14 cellular contexts compared by ENCODE assay signal in genomic region chr13:109938255-109938936, GRCh38.
DNase-seq lines count a peak whose midpoint lies in the region; ATAC-seq and TF ChIP-seq lines count a peak whose summit lies in the region.
"Had no signal": no experiment of that assay in that cellular context is flagged by ENCODE, and none has a peak within 500 bp of the region (broad histone marks: within the 10 kb centered on the region; RNA-seq: fewer than 3 reads in every experiment).

No MANE protein-coding gene starts in this region.

- no peak for TF ChIP-seq RAD21 in IMR-90 (IDR thresholded peaks at IDR 0.05; ENCODE audit: low read length)

- dilution Hi-C loops in IMR-90 (cut with HindIII; ENCODE audit: low sequenced_read_pairs, unreplicated experiment) (no loop called here), mammary epithelial cell (cut with HindIII; ENCODE audit: low sequenced_read_pairs) (no loop called here)

- TF ChIP-seq CTCF in IMR-90 (conservative IDR thresholded peaks at IDR 0.05; ENCODE audit: low read depth, low read length) (no peak), mammary epithelial cell (conservative IDR thresholded peaks at IDR 0.05 in 1 of 2, IDR thresholded peaks at IDR 0.05 in 1 of 2; ENCODE audit: extremely low read depth in 1 of 2, insufficient read depth in 1 of 2, low read depth in 1 of 2, low read length in 2 of 2) (no peak)

- H3K4me1 ChIP-seq in IMR-90 (ENCODE audit: control insufficient read depth, insufficient read depth, low read length) (peaks cover 6% of the 10 kb centered on the region), mammary epithelial cell (ENCODE audit: insufficient read depth, low read length) (peaks cover 5% of the 10 kb centered on the region)
- no peaks in the 10 kb centered on the region for H3K4me1 ChIP-seq in naive thymus-derived CD4-positive, alpha-beta T cell (ENCODE audit: control insufficient read depth in 2 of 2, insufficient read depth in 2 of 2, low read length in 2 of 2)

- H3K23ac ChIP-seq in IMR-90 (ENCODE audit: low read depth, low read length), result no peak overlapping the region

- no peak overlapping the region for H3K14ac ChIP-seq in IMR-90 (replicated peaks; ENCODE audit: low read depth, low read length)

- no peak overlapping the region for H2AK9ac ChIP-seq in IMR-90 (replicated peaks; ENCODE audit: low read depth, low read length, poor library complexity)

- peaks cover 0 to 24% (median 4%) of the 10 kb centered on the region in 5 donors for H3K27me3 Mint-ChIP-seq in naive thymus-derived CD4-positive, alpha-beta T cell
- H3K27me3 Mint-ChIP-seq: activated B cell treated with CpG ODN at 0.5 μM for 24 hours; CD4-positive, CD25-positive, alpha-beta regulatory T cell had no signal

- H3K9ac ChIP-seq in IMR-90 (ENCODE audit: low read depth, low read length) (no peak overlapping the region), mammary epithelial cell (ENCODE audit: insufficient read depth, low read length) (no peak overlapping the region)

- H2AFZ ChIP-seq in IMR-90 (replicated peaks; ENCODE audit: low read length, poor library complexity) (no peak overlapping the region), mammary epithelial cell (ENCODE audit: low read depth, low read length) (peak overlapping the region; percentile 1)

- H3K9me1 ChIP-seq in IMR-90 (ENCODE audit: insufficient read depth, low read length), result no peaks in the 10 kb centered on the region

- H3K79me2 ChIP-seq in mammary epithelial cell (ENCODE audit: insufficient read depth, low read length), result no peaks in the 10 kb centered on the region

- ATAC-seq in IMR-90 (ENCODE audit: low read depth), result peak; percentile 56
- no peak for ATAC-seq in naive thymus-derived CD4-positive, alpha-beta T cell
- ATAC-seq in HG03342 (IDR thresholded peaks at IDR 0.05; ENCODE audit: unreplicated experiment), result no peak
- ATAC-seq in GM21447 (IDR thresholded peaks at IDR 0.05; ENCODE audit: unreplicated experiment), result no peak

- intact Hi-C loops in IMR-90 (cut with micrococcal nuclease) (no loop called here), mammary epithelial cell (cut with micrococcal nuclease) (no loop called here)
- intact Hi-C loops in naive thymus-derived CD4-positive, alpha-beta T cell (cut with micrococcal nuclease), result no loop called here

- no peak overlapping the region for H3K27ac Mint-ChIP-seq in naive thymus-derived CD4-positive, alpha-beta T cell
- H3K27ac Mint-ChIP-seq: activated B cell treated with CpG ODN at 0.5 μM for 24 hours; CD4-positive, CD25-positive, alpha-beta regulatory T cell had no signal

- H3K79me1 ChIP-seq in IMR-90 (ENCODE audit: low read depth in 1 of 2, low read length in 2 of 2), result no peaks in the 10 kb centered on the region

- H2BK5ac ChIP-seq in IMR-90 (ENCODE audit: low read depth, low read length, poor library complexity, severe bottlenecking), result no peak overlapping the region

- CTCF ChIA-PET in IMR-90 (lab: Yijun Ruan, JAX) (no interaction called here), mammary epithelial cell (lab: Charles Lee; ENCODE audit: low non-redundant PET) (no interaction called here)
- CTCF ChIA-PET in naive thymus-derived CD4-positive, alpha-beta T cell (lab: Charles Lee), result no interaction called here

- H3K9me3 Mint-ChIP-seq in naive thymus-derived CD4-positive, alpha-beta T cell, result peaks cover 0 to 11% (median 2%) of the 10 kb centered on the region in 11 donors

- H3K4ac ChIP-seq in IMR-90 (ENCODE audit: low read depth, low read length), result no peak overlapping the region

- no peak overlapping the region for H3K4me2 ChIP-seq in IMR-90 (ENCODE audit: low read depth, low read length)
- no peak overlapping the region for H3K4me2 ChIP-seq in mammary epithelial cell (ENCODE audit: insufficient read depth, low read depth, low read length)

- POLR2A ChIA-PET in IMR-90 (lab: Charles Lee; ENCODE audit: unreplicated experiment), result no interaction called here
- POLR2A ChIA-PET in naive thymus-derived CD4-positive, alpha-beta T cell (lab: Charles Lee), result no interaction called here

- H2BK20ac ChIP-seq in IMR-90 (ENCODE audit: low read depth, low read length), result no peak overlapping the region

- H3K36me3 Mint-ChIP-seq in naive thymus-derived CD4-positive, alpha-beta T cell, result no peaks in the 10 kb centered on the region
- H3K36me3 Mint-ChIP-seq: CD4-positive, CD25-positive, alpha-beta regulatory T cell had no signal

- no peak overlapping the region for H2AK5ac ChIP-seq in IMR-90 (ENCODE audit: low read depth, low read length)

- DNase-seq in AG08395 (ENCODE audit: low spot score) (peak; percentile 25), IMR-90 (peak; percentile 93), mammary epithelial cell (peak; percentile 75), kidney glomerular epithelial cell (lab: John Stamatoyannopoulos, UW) (peak; percentile 30), HPDE6-E6E7 (ENCODE audit: extremely low spot score) (no peak)
- DNase-seq in naive thymus-derived CD4-positive, alpha-beta T cell, result no peak
- DNase-seq: activated B cell treated with CpG ODN at 0.5 μM for 24 hours; activated T-cell treated with anti-CD3 and anti-CD28 coated beads for 4 hours; CD4-positive, CD25-positive, alpha-beta regulatory T cell; NCI-H82; retina had no signal

- no peak overlapping the region for H3K4me3 Mint-ChIP-seq in naive thymus-derived CD4-positive, alpha-beta T cell
- H3K4me3 Mint-ChIP-seq: activated B cell treated with CpG ODN at 0.5 μM for 24 hours; CD4-positive, CD25-positive, alpha-beta regulatory T cell had no signal

- H3K27me3 ChIP-seq in IMR-90 (ENCODE audit: control insufficient read depth, insufficient read depth, low read length) (no peaks in the 10 kb centered on the region), mammary epithelial cell (ENCODE audit: insufficient read depth, low read length) (no peaks in the 10 kb centered on the region)
- H3K27me3 ChIP-seq in naive thymus-derived CD4-positive, alpha-beta T cell (ENCODE audit: control insufficient read depth in 2 of 2, insufficient read depth in 2 of 2, low read length in 2 of 2), result no peaks in the 10 kb centered on the region

- BruUV-seq in IMR-90 (replicated peaks; lab: Mats Ljungman, UMichigan), result no TSS peak
- BruUV-seq in mammary epithelial cell (replicated peaks; lab: Mats Ljungman, UMichigan), result no TSS peak

- H3K27ac ChIP-seq in IMR-90 (ENCODE audit: insufficient read depth, low read length) (no peak overlapping the region), mammary epithelial cell (ENCODE audit: insufficient read depth, low read depth, low read length) (no peak overlapping the region)
- H3K27ac ChIP-seq in naive thymus-derived CD4-positive, alpha-beta T cell (ENCODE audit: low read depth, low read length), result no peak overlapping the region
- H3K27ac ChIP-seq: SK-N-MC had no signal

- no peak overlapping the region for H2BK120ac ChIP-seq in IMR-90 (ENCODE audit: low read depth, low read length)

- no peaks in the 10 kb centered on the region for H3K36me3 ChIP-seq in IMR-90 (ENCODE audit: control insufficient read depth, insufficient read depth, low read length)
- H3K36me3 ChIP-seq in mammary epithelial cell (ENCODE audit: insufficient read depth, low read length), result no peaks in the 10 kb centered on the region
- no peaks in the 10 kb centered on the region for H3K36me3 ChIP-seq in naive thymus-derived CD4-positive, alpha-beta T cell (ENCODE audit: control insufficient read depth in 2 of 3, insufficient read depth in 3 of 3, low read length in 3 of 3)

- in situ Hi-C loops in IMR-90 (cut with MboI; ENCODE audit: low sequenced_read_pairs) (no loop called here), mammary epithelial cell (cut with MboI; ENCODE audit: low sequenced_read_pairs in 2 of 2) (no loop called here)

- no peak overlapping the region for H4K91ac ChIP-seq in IMR-90 (ENCODE audit: insufficient read depth, low read depth, low read length)

- no peak overlapping the region for H4K5ac ChIP-seq in IMR-90 (ENCODE audit: low read depth, low read length)

- H4K8ac ChIP-seq in IMR-90 (ENCODE audit: low read depth in 2 of 2, low read length in 2 of 2), result no peak overlapping the region

- H3K4me3 ChIP-seq in IMR-90 (ENCODE audit: insufficient read depth, low read depth, low read length) (no peak overlapping the region), mammary epithelial cell (replicated peaks in 1 of 3; ENCODE audit: insufficient read depth in 1 of 3, low read depth in 2 of 3, low read length in 3 of 3) (no peak overlapping the region)
- H3K4me3 ChIP-seq in naive thymus-derived CD4-positive, alpha-beta T cell (ENCODE audit: low read length), result no peak overlapping the region
- H3K4me3 ChIP-seq: SK-N-MC had no signal

- H3K4me1 Mint-ChIP-seq in naive thymus-derived CD4-positive, alpha-beta T cell, result no peaks in the 10 kb centered on the region
- H3K4me1 Mint-ChIP-seq: activated B cell treated with CpG ODN at 0.5 μM for 24 hours; CD4-positive, CD25-positive, alpha-beta regulatory T cell had no signal

- H3K9me3 ChIP-seq in IMR-90 (ENCODE audit: control insufficient read depth, insufficient read depth, low read length) (no peaks in the 10 kb centered on the region), mammary epithelial cell (replicated peaks; ENCODE audit: insufficient read depth, low read length) (peaks cover 8% of the 10 kb centered on the region)
- no peaks in the 10 kb centered on the region for H3K9me3 ChIP-seq in naive thymus-derived CD4-positive, alpha-beta T cell (ENCODE audit: control insufficient read depth in 2 of 3, low read length in 3 of 3)

- TF ChIP-seq POLR2A in IMR-90 (IDR thresholded peaks at IDR 0.05; ENCODE audit: low read depth, low read length), result no peak

- WGBS in IMR-90 (ENCODE audit: extremely low coverage in 2 of 2, insufficient read length in 1 of 2), 2 experiments, result no CpG with 5 or more reads among the region's 10 CpGs
- 92% methylated on average over 9 of the region's 10 CpGs for WGBS in mammary epithelial cell (ENCODE audit: low coverage, missing lambda C conversion rate)

- H3K18ac ChIP-seq in IMR-90 (ENCODE audit: low read depth, low read length), result peak overlapping the region; percentile 43; the same call in 1 of the 2 replicates

- no peak overlapping the region for H2BK15ac ChIP-seq in IMR-90 (ENCODE audit: low read depth, low read length)

- H3K56ac ChIP-seq in IMR-90 (ENCODE audit: extremely low read depth, insufficient read depth, low read length), result no peak overlapping the region

- H4K20me1 ChIP-seq in IMR-90 (ENCODE audit: insufficient read depth, low read length) (no peaks in the 10 kb centered on the region), mammary epithelial cell (ENCODE audit: insufficient read depth, low read length) (no peaks in the 10 kb centered on the region)

TF ChIP-seq in IMR-90, 13 proteins besides CTCF, POLR2A, EP300 and RAD21:
- TF ChIP-seq CEBPB (IDR thresholded peaks at IDR 0.05; ENCODE audit: low read depth, low read length) (peak; percentile 50; the same call in 1 of the 2 replicates), NFE2L2 (IDR thresholded peaks at IDR 0.05; ENCODE audit: low read depth, low read length) (no peak)

Comparison
In these comparisons a context has a peak if more than half of its experiments do, and no peak if none do; other contexts are left out.
1. DNase-seq: peak in AG08395 (single experiment), IMR-90 (single experiment), mammary epithelial cell (single experiment) and kidney glomerular epithelial cell (single experiment); none in naive thymus-derived CD4-positive, alpha-beta T cell (0 of 9) and HPDE6-E6E7 (single experiment).